Comparison of ENCODE assay signal across 15 cellular contexts in genomic region chr3:71056327-71056726, GRCh38.
DNase-seq lines count a peak whose midpoint lies in the region; ATAC-seq and TF ChIP-seq lines count a peak whose summit lies in the region.
"Had no signal": no experiment of that assay in that cellular context is flagged by ENCODE, and none has a peak within 500 bp of the region (broad histone marks: within the 10 kb centered on the region; RNA-seq: fewer than 3 reads in every experiment).

No MANE protein-coding gene starts in this region.

- DNase-seq in right atrium auricular region (ENCODE audit: low spot score) (no peak), Right ventricle myocardium inferior (ENCODE audit: missing footprints) (no peak), cardiac fibroblast (ENCODE audit: low read depth in 2 of 2) (peak; percentile 55 to 76), mesothelial cell of epicardium (ENCODE audit: low spot score in 2 of 2, unreplicated experiment in 2 of 2) (no peak), aorta (no peak), SIG-M5 treated with dmso at 0.1 percent for 504 hours (lab: John Stamatoyannopoulos, UW; ENCODE audit: unreplicated experiment) (no peak), SHP77 (lab: John Stamatoyannopoulos, UW) (no peak)
- no peak for DNase-seq in activated CD8-positive, alpha-beta memory T cell treated with anti-CD3 and anti-CD28 coated beads for 24 hours
- DNase-seq: activated CD8-positive, alpha-beta memory T cell treated with anti-CD3 and anti-CD28 coated beads, Interleukin-2, amount 10 ng/mL, durations not matched to agents 7 days and 5 days; C1 segment of cervical spinal cord; effector CD4-positive, alpha-beta T cell; mesendoderm; NCI-H1417; SIG-M5; stimulated activated CD4-positive, alpha-beta T cell treated with anti-CD3 and anti-CD28 coated beads, Interleukin-1b, Interleukin-23, amount 100 ng/mL, for 48 hours had no signal

- 9 to 16% methylated on average over 5 of the region's 5 CpGs for WGBS in aorta, 2 donors

- peaks cover 94% of the 10 kb centered on the region for H3K4me1 Mint-ChIP-seq in mesothelial cell of epicardium

- TF ChIP-seq CTCF in right atrium auricular region (IDR thresholded peaks at IDR 0.05) (no peak), cardiac fibroblast (IDR thresholded peaks at IDR 0.05; ENCODE audit: low read depth, low read length) (no peak), mesothelial cell of epicardium (IDR thresholded peaks at IDR 0.05; ENCODE audit: unreplicated experiment) (no peak)

- H3K27ac Mint-ChIP-seq in mesothelial cell of epicardium, result peak overlapping the region; percentile 31
- H3K27ac Mint-ChIP-seq: activated CD8-positive, alpha-beta memory T cell treated with anti-CD3 and anti-CD28 coated beads, Interleukin-2, amount 10 ng/mL, durations not matched to agents 7 days and 5 days had no signal

- H3K4me3 ChIP-seq in right atrium auricular region, result peak overlapping the region in 1 of 2 donors; percentile 3
- no peak overlapping the region for H3K4me3 ChIP-seq in cardiac fibroblast (replicated peaks in 1 of 2; ENCODE audit: low read depth in 2 of 2, low read length in 2 of 2)
- H3K4me3 ChIP-seq in aorta (ENCODE audit: low read length in 2 of 2), result peak overlapping the region in 1 of 2 donors; percentile 34

- no peak overlapping the region for H3K4me3 Mint-ChIP-seq in mesothelial cell of epicardium
- H3K4me3 Mint-ChIP-seq: activated CD8-positive, alpha-beta memory T cell treated with anti-CD3 and anti-CD28 coated beads, Interleukin-2, amount 10 ng/mL, durations not matched to agents 7 days and 5 days had no signal

- H3K4me1 ChIP-seq in right atrium auricular region, result peaks cover 0 to 94% of the 10 kb centered on the region in 2 donors
- H3K4me1 ChIP-seq in aorta (ENCODE audit: control insufficient read depth in 1 of 2, insufficient read depth in 2 of 2, low read length in 2 of 2), result peaks cover 14 to 28% of the 10 kb centered on the region in 2 donors

- H3K36me3 ChIP-seq in right atrium auricular region (peaks cover 10% of the 10 kb centered on the region), aorta (ENCODE audit: control insufficient read depth in 1 of 2, insufficient read depth in 2 of 2, low read length in 1 of 2) (peaks cover 2 to 5% of the 10 kb centered on the region in 2 donors)

- no peaks in the 10 kb centered on the region for H3K27me3 Mint-ChIP-seq in mesothelial cell of epicardium (ENCODE audit: low read depth)
- H3K27me3 Mint-ChIP-seq: activated CD8-positive, alpha-beta memory T cell treated with anti-CD3 and anti-CD28 coated beads, Interleukin-2, amount 10 ng/mL, durations not matched to agents 7 days and 5 days had no signal

- H3K9me3 ChIP-seq in right atrium auricular region (no peaks in the 10 kb centered on the region), aorta (ENCODE audit: control insufficient read depth, low read length) (no peaks in the 10 kb centered on the region)

- peak overlapping the region; percentile 30 to 44 for H3K27ac ChIP-seq in right atrium auricular region
- peak overlapping the region in 1 of 2 donors; percentile 51 for H3K27ac ChIP-seq in aorta (ENCODE audit: low read depth in 1 of 2, low read length in 2 of 2)

- ATAC-seq in Right ventricle myocardium inferior (no peak), aorta (ENCODE audit: low FRiP score) (peak; percentile 57)

- no peaks in the 10 kb centered on the region for H3K9me3 Mint-ChIP-seq in mesothelial cell of epicardium

- H3K27me3 ChIP-seq in right atrium auricular region (no peaks in the 10 kb centered on the region), aorta (ENCODE audit: control insufficient read depth in 1 of 2, insufficient read depth in 2 of 2, low read length in 1 of 2) (no peaks in the 10 kb centered on the region)

- H3K36me3 Mint-ChIP-seq in mesothelial cell of epicardium, result peaks cover 5% of the 10 kb centered on the region

- intact Hi-C loops in Right ventricle myocardium inferior (cut with DNase I) (no loop called here), aorta (cut with DNase I) (no loop called here)

Comparison
In these comparisons a context has a peak if more than half of its experiments do, and no peak if none do; other contexts are left out.
1. DNase-seq: peak in cardiac fibroblast (2 of 2); none in right atrium auricular region (single experiment), Right ventricle myocardium inferior (single experiment), mesothelial cell of epicardium (0 of 2), aorta (0 of 2), SIG-M5 treated with dmso at 0.1 percent for 504 hours (single experiment), SHP77 (0 of 2) and activated CD8-positive, alpha-beta memory T cell treated with anti-CD3 and anti-CD28 coated beads for 24 hours (single experiment).